ENCODE assay signal across 8 cellular contexts in genomic region chrX:41332408-41332987, GRCh38. TPM values are rescaled to one million over a fixed set of nuclear protein-coding genes. Genes with fewer than 3 reads are reported as not detected.
DNase-seq lines count a peak whose midpoint lies in the region; ATAC-seq and TF ChIP-seq lines count a peak whose summit lies in the region.

No MANE protein-coding gene starts in this region.

- H3K9me3 Mint-ChIP-seq in Calu3 (ENCODE audit: low read depth, unreplicated experiment) = no peaks in the 10 kb centered on the region
- no peaks in the 10 kb centered on the region for H3K9me3 Mint-ChIP-seq in activated CD4-positive, alpha-beta memory T cell treated with anti-CD3 and anti-CD28 coated beads, Interleukin-2, amount 10 ng/mL, durations not matched to agents 7 days and 5 days
- peaks cover under 1% of the 10 kb centered on the region for H3K9me3 Mint-ChIP-seq in progenitor cell of endocrine pancreas (ENCODE audit: low read depth)

- no peaks in the 10 kb centered on the region for H3K27me3 Mint-ChIP-seq in Calu3 (ENCODE audit: unreplicated experiment)
- no peaks in the 10 kb centered on the region for H3K27me3 Mint-ChIP-seq in activated CD4-positive, alpha-beta memory T cell treated with anti-CD3 and anti-CD28 coated beads, Interleukin-2, amount 10 ng/mL, durations not matched to agents 7 days and 5 days
- H3K27me3 Mint-ChIP-seq in progenitor cell of endocrine pancreas = no peaks in the 10 kb centered on the region

- TSS peak; percentile 92 for BruUV-seq in Calu3 (replicated peaks; lab: Mats Ljungman, UMichigan)

- no peaks in the 10 kb centered on the region for H3K4me1 Mint-ChIP-seq in Calu3 (ENCODE audit: low read depth, unreplicated experiment)
- peaks cover 26% of the 10 kb centered on the region for H3K4me1 Mint-ChIP-seq in activated CD4-positive, alpha-beta memory T cell treated with anti-CD3 and anti-CD28 coated beads, Interleukin-2, amount 10 ng/mL, durations not matched to agents 7 days and 5 days
- H3K4me1 Mint-ChIP-seq in progenitor cell of endocrine pancreas (ENCODE audit: low read depth) = peaks cover 11% of the 10 kb centered on the region

- DNase-seq in Calu3 (no peak), globus pallidus (ENCODE audit: low spot score) (peak; percentile 32), progenitor cell of endocrine pancreas (ENCODE audit: low spot score, unreplicated experiment) (no peak), NCI-H524 treated with DMSO at 0.1 percent for 48 hours (lab: John Stamatoyannopoulos, UW) (no peak), kidney glomerular epithelial cell (lab: John Stamatoyannopoulos, UW) (no peak)
- peak; percentile 47 for DNase-seq in activated CD4-positive, alpha-beta memory T cell treated with anti-CD3 and anti-CD28 coated beads, Interleukin-2, amount 10 ng/mL, durations not matched to agents 7 days and 5 days

- peak; percentile 3 for ATAC-seq in GM19397 (IDR thresholded peaks at IDR 0.05; ENCODE audit: unreplicated experiment)
- peak; percentile 2 for ATAC-seq in HG03558 (IDR thresholded peaks at IDR 0.05; ENCODE audit: extremely low read depth, unreplicated experiment)

- H3K4me3 Mint-ChIP-seq in Calu3 (ENCODE audit: low read depth, unreplicated experiment) (peak overlapping the region; percentile 73), progenitor cell of endocrine pancreas (ENCODE audit: low read depth) (peak overlapping the region; percentile 80)
- peak overlapping the region; percentile 87 for H3K4me3 Mint-ChIP-seq in activated CD4-positive, alpha-beta memory T cell treated with anti-CD3 and anti-CD28 coated beads, Interleukin-2, amount 10 ng/mL, durations not matched to agents 7 days and 5 days

- POLR2A ChIA-PET in activated CD4-positive, alpha-beta memory T cell treated with anti-CD3 and anti-CD28 coated beads, Interleukin-2, amount 10 ng/mL, durations not matched to agents 7 days and 5 days (lab: Charles Lee) = interaction anchor here (1.3 to 3.1 kb wide), 3 partner anchors 51 to 248 kb away, joined by 11 to 21 read pairs (median 11); partner anchors contain the start of gene USP9X

- intact Hi-C loops in Calu3 (cut with micrococcal nuclease; ENCODE audit: unreplicated experiment) = loop anchor here (5.0 to 10.0 kb wide), 2 partner anchors 52 to 55 kb away; no protein-coding TSS in a partner anchor

- TF ChIP-seq CTCF in Calu3 (IDR thresholded peaks at IDR 0.05; ENCODE audit: unreplicated experiment) (no peak), progenitor cell of endocrine pancreas (IDR thresholded peaks at IDR 0.05; ENCODE audit: unreplicated experiment) (no peak)

- H3K36me3 Mint-ChIP-seq in Calu3 (ENCODE audit: insufficient read depth, unreplicated experiment) (peaks cover 55% of the 10 kb centered on the region), progenitor cell of endocrine pancreas (ENCODE audit: insufficient read depth) (peaks cover 2% of the 10 kb centered on the region)
- peaks cover 30% of the 10 kb centered on the region for H3K36me3 Mint-ChIP-seq in activated CD4-positive, alpha-beta memory T cell treated with anti-CD3 and anti-CD28 coated beads, Interleukin-2, amount 10 ng/mL, durations not matched to agents 7 days and 5 days (ENCODE audit: low read depth)

- H3K27ac Mint-ChIP-seq in Calu3 (ENCODE audit: unreplicated experiment) (peak overlapping the region; percentile 100), progenitor cell of endocrine pancreas (peak overlapping the region; percentile 99)
- peak overlapping the region; percentile 100 for H3K27ac Mint-ChIP-seq in activated CD4-positive, alpha-beta memory T cell treated with anti-CD3 and anti-CD28 coated beads, Interleukin-2, amount 10 ng/mL, durations not matched to agents 7 days and 5 days

- CTCF ChIA-PET in Calu3 (lab: Charles Lee) = no interaction called here
- CTCF ChIA-PET in activated CD4-positive, alpha-beta memory T cell treated with anti-CD3 and anti-CD28 coated beads, Interleukin-2, amount 10 ng/mL, durations not matched to agents 7 days and 5 days (lab: Charles Lee) = no interaction called here

RNA-seq across cellular contexts. Expression of gene DDX3X, which starts 1.5 kb away (rescaled TPM):
- total RNA-seq in Calu3 (2022) (308 and 321 TPM in 2 replicates), progenitor cell of endocrine pancreas (308 and 338 TPM in 2 replicates)
- 100 to 1,000 TPM; 224 to 225 TPM for total RNA-seq in activated CD4-positive, alpha-beta memory T cell treated with anti-CD3 and anti-CD28 coated beads, Interleukin-2, amount 10 ng/mL, durations not matched to agents 7 days and 5 days

Comparison
In these comparisons a context has a peak if more than half of its experiments do, and no peak if none do; other contexts are left out.
1. DNase-seq: peak in activated CD4-positive, alpha-beta memory T cell treated with anti-CD3 and anti-CD28 coated beads, Interleukin-2, amount 10 ng/mL, durations not matched to agents 7 days and 5 days (single experiment) and globus pallidus (single experiment); none in Calu3 (single experiment), progenitor cell of endocrine pancreas (single experiment), NCI-H524 treated with DMSO at 0.1 percent for 48 hours (single experiment) and kidney glomerular epithelial cell (single experiment).
2. Peak in every context shown above with its lines, with median percentiles within 50 percentile points of each other: H3K27ac Mint-ChIP-seq and H3K4me3 Mint-ChIP-seq.